Comparison of ENCODE assay signal across 17 cellular contexts in the genomic region with DNA sequence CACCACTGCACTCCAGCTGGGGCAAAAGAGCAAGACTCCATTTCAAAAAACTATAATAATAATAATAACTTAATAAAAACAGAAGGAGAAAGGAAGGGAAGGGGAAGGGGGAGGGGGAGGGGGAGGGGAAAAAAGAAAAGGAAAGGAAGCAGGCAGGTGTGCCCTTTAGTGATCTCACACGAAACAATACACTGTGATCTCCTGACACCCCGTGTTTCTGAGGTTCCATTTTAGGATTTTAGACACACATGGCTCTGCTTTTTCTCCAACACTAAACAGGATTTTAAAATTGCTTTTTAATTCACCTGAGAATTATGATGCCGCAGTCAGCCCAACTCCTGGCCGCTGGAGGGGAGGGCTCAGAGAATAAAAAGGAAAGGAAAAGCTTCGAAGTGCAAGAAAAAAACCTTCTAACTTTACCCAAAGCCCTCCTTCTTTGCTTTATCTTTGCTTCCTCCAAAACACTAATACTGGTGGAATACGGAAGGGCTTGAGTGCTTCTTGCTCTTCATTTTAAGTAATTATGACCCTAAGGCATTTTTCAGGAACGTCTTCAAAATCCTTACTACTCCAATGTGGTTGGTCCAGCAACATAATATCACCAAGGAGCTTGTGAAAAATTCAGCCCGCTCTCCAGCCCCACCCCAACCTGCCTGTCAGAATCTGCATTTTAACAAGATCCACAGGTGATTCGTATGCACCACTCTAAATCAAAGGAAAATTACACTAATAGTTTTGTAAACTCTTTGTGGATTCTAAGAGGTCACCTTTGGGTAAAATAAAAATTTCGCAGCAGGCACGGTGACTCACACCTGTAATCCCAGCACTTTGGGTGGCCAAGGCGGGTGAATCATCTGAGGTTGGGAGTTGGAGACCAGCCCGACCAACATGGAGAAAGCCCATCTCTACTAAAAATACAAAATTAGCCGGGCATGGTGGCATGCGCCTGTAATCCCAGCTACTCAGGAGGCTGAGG.
A peak's percentile ranks its signal among the peaks of the same experiment; 100 is the strongest.
DNase-seq lines count a peak whose midpoint lies in the region; ATAC-seq, FAIRE-seq and TF ChIP-seq lines count a peak whose summit lies in the region.
"Had no signal": no experiment of that assay in that cellular context is flagged by ENCODE, and none has a peak within 500 bp of the region (broad histone marks: within the 10 kb centered on the region; RNA-seq: fewer than 3 reads in every experiment).

No MANE protein-coding gene starts in this region.

- H3K27me3 ChIP-seq in HepG2 (ENCODE audit: control insufficient read depth in 1 of 2, insufficient read depth in 2 of 2, low read length in 2 of 2), result no peaks in the 10 kb centered on the region
- no peaks in the 10 kb centered on the region for H3K27me3 ChIP-seq in right lobe of liver
- H3K27me3 ChIP-seq in vagina, result no peaks in the 10 kb centered on the region
- H3K27me3 ChIP-seq: testis had no signal

- TF ChIP-seq CTCF in HepG2 (CRISPR knock-in tag; IDR thresholded peaks at IDR 0.05), result no peak
- no peak for TF ChIP-seq CTCF in right lobe of liver (IDR thresholded peaks at IDR 0.05)
- TF ChIP-seq CTCF in fibroblast of the aortic adventitia (IDR thresholded peaks at IDR 0.05; ENCODE audit: insufficient read depth, low read length), result no peak
- no peak for TF ChIP-seq CTCF in vagina (IDR thresholded peaks at IDR 0.05)

- no peak for DNase-seq in HepG2 (ENCODE audit: low spot score)
- no peak for DNase-seq in right lobe of liver
- no peak for DNase-seq in SK-N-MC (ENCODE audit: low read depth, low spot score)
- DNase-seq in fibroblast of the aortic adventitia (ENCODE audit: low read depth), result peak; percentile 41
- DNase-seq in vagina (ENCODE audit: extremely low spot score in 2 of 2), result no peak
- DNase-seq in stimulated activated CD8-positive, alpha-beta memory T cell treated with anti-CD3 and anti-CD28 coated beads, Interleukin-4, amount 100 ng/mL, for 48 hours, result no peak
- DNase-seq in activated naive CD4-positive, alpha-beta T cell treated with anti-CD3 and anti-CD28 coated beads for 36 hours, result no peak
- DNase-seq in activated naive CD8-positive, alpha-beta T cell treated with anti-CD3 and anti-CD28 coated beads for 36 hours, result no peak
- DNase-seq: activated CD4-positive, alpha-beta T cell treated with anti-CD3 and anti-CD28 coated beads for 36 hours; activated CD8-positive, alpha-beta memory T cell treated with anti-CD3 and anti-CD28 coated beads, Interleukin-2, amount 50 U/mL, for 4 hours; CD8-positive, alpha-beta memory T cell; head of caudate nucleus; NCI-H2029 treated with DMSO at 0.1 percent for 48 hours; NCI-H774; psoas muscle; testis had no signal

- H3K9me3 ChIP-seq in HepG2 (ENCODE audit: low read length) (no peaks in the 10 kb centered on the region; the same call in 1 of the 2 replicates), right lobe of liver (no peaks in the 10 kb centered on the region), SK-N-MC (ENCODE audit: low read depth, low read length) (peaks cover 5% of the 10 kb centered on the region; the same call in 1 of the 2 replicates), vagina (no peaks in the 10 kb centered on the region)
- H3K9me3 ChIP-seq: psoas muscle, testis had no signal

- no peaks in the 10 kb centered on the region for H3K27me3 Mint-ChIP-seq in activated naive CD4-positive, alpha-beta T cell treated with anti-CD3 and anti-CD28 coated beads for 36 hours (ENCODE audit: low read depth)
- H3K27me3 Mint-ChIP-seq in activated naive CD8-positive, alpha-beta T cell treated with anti-CD3 and anti-CD28 coated beads for 36 hours, result no peaks in the 10 kb centered on the region
- H3K27me3 Mint-ChIP-seq: activated CD4-positive, alpha-beta T cell treated with anti-CD3 and anti-CD28 coated beads for 36 hours; CD8-positive, alpha-beta memory T cell had no signal

- H3K9ac ChIP-seq in HepG2 (ENCODE audit: insufficient read depth, low read depth, low read length), result no peak overlapping the region
- H3K9ac ChIP-seq in SK-N-MC (ENCODE audit: insufficient read length), result no peak overlapping the region

- WGBS in HepG2 (ENCODE audit: low lambda C conversion rate), result 57% methylated on average over 14 of the region's 15 CpGs
- WGBS in right lobe of liver (ENCODE audit: insufficient coverage, low coverage, low lambda C conversion rate, missing lambda C conversion rate), result 65% methylated on average over 12 of the region's 15 CpGs

- in situ Hi-C loops in HepG2 (cut with HindIII; ENCODE audit: extremely low pct_ligation_motif_present, low pct_unique_long_range_greater_than_20kb), result no loop called here

- POLR2A ChIA-PET in HepG2 (lab: Yijun Ruan, JAX), result no interaction called here

- TF ChIP-seq EP300 in HepG2 (IDR thresholded peaks at IDR 0.05; ENCODE audit: low read depth in 2 of 2, low read length in 2 of 2), result no peak
- TF ChIP-seq EP300 in HepG2 (CRISPR knock-in tag; IDR thresholded peaks at IDR 0.05; ENCODE audit: borderline replicate concordance), result no peak

- no peak overlapping the region for H2AFZ ChIP-seq in HepG2 (ENCODE audit: low read length)

- no peak for TF ChIP-seq RAD21 in HepG2 (CRISPR knock-in tag; IDR thresholded peaks at IDR 0.05)

- no peak overlapping the region for H3K4me3 ChIP-seq in HepG2 (replicated peaks in 1 of 3; ENCODE audit: insufficient read depth in 1 of 3, low read depth in 2 of 3, low read length in 3 of 3)
- H3K4me3 ChIP-seq in right lobe of liver, result no peak overlapping the region
- no peak overlapping the region for H3K4me3 ChIP-seq in SK-N-MC
- H3K4me3 ChIP-seq in fibroblast of the aortic adventitia (ENCODE audit: low read depth, low read length), result no peak overlapping the region
- H3K4me3 ChIP-seq in vagina, result no peak overlapping the region
- H3K4me3 ChIP-seq: psoas muscle, testis had no signal

- ATAC-seq in HepG2 (no peak), right lobe of liver (no peak)
- ATAC-seq: activated CD4-positive, alpha-beta T cell treated with anti-CD3 and anti-CD28 coated beads for 36 hours; activated naive CD4-positive, alpha-beta T cell treated with anti-CD3 and anti-CD28 coated beads, Interleukin-2, amount 50 U/mL, for 72 hours had no signal

- H3K9me3 Mint-ChIP-seq in activated naive CD4-positive, alpha-beta T cell treated with anti-CD3 and anti-CD28 coated beads for 36 hours, result peaks cover 10% of the 10 kb centered on the region
- H3K9me3 Mint-ChIP-seq in activated naive CD8-positive, alpha-beta T cell treated with anti-CD3 and anti-CD28 coated beads for 36 hours, result no peaks in the 10 kb centered on the region

- H3K36me3 ChIP-seq in HepG2 (replicated peaks in 1 of 2; ENCODE audit: control insufficient read depth in 1 of 2, insufficient read depth in 2 of 2, low read length in 2 of 2), result no peaks in the 10 kb centered on the region
- no peaks in the 10 kb centered on the region for H3K36me3 ChIP-seq in right lobe of liver
- peaks cover 83% of the 10 kb centered on the region for H3K36me3 ChIP-seq in SK-N-MC (ENCODE audit: insufficient read depth, low read length)
- H3K36me3 ChIP-seq in vagina, result no peaks in the 10 kb centered on the region

- TF ChIP-seq POLR2A in HepG2 (IDR thresholded peaks at IDR 0.05; ENCODE audit: insufficient read depth in 1 of 2, low read depth in 2 of 2, low read length in 2 of 2) (no peak), right lobe of liver (IDR thresholded peaks at IDR 0.05) (no peak), vagina (IDR thresholded peaks at IDR 0.05) (no peak)

- no peak overlapping the region for H3K4me2 ChIP-seq in HepG2 (ENCODE audit: low read depth, low read length)

- CTCF ChIA-PET in HepG2 (lab: Yijun Ruan, JAX; ENCODE audit: low intra/inter-chr PET ratio, low total read pairs), result no interaction called here
- CTCF ChIA-PET in activated naive CD4-positive, alpha-beta T cell treated with anti-CD3 and anti-CD28 coated beads for 36 hours (lab: Charles Lee), result no interaction called here

- no TSS peak for BruUV-seq in HepG2 (replicated peaks; lab: Mats Ljungman, UMichigan)

- H3K27ac Mint-ChIP-seq in activated naive CD4-positive, alpha-beta T cell treated with anti-CD3 and anti-CD28 coated beads for 36 hours, result no peak overlapping the region
- H3K27ac Mint-ChIP-seq in activated naive CD8-positive, alpha-beta T cell treated with anti-CD3 and anti-CD28 coated beads for 36 hours, result no peak overlapping the region
- H3K27ac Mint-ChIP-seq: activated CD4-positive, alpha-beta T cell treated with anti-CD3 and anti-CD28 coated beads for 36 hours; activated naive CD4-positive, alpha-beta T cell treated with anti-CD3 and anti-CD28 coated beads, Interleukin-2, amount 50 U/mL, for 72 hours; CD8-positive, alpha-beta memory T cell had no signal

- H3K27ac ChIP-seq in HepG2 (ENCODE audit: extremely low read length, insufficient read depth, low read length), result no peak overlapping the region
- no peak overlapping the region for H3K27ac ChIP-seq in right lobe of liver
- peak overlapping the region; percentile 68; the same call in 1 of the 2 replicates for H3K27ac ChIP-seq in SK-N-MC
- peak overlapping the region; percentile 62 for H3K27ac ChIP-seq in vagina
- H3K27ac ChIP-seq: psoas muscle had no signal

- H3K4me3 Mint-ChIP-seq in activated naive CD4-positive, alpha-beta T cell treated with anti-CD3 and anti-CD28 coated beads for 36 hours, result no peak overlapping the region
- no peak overlapping the region for H3K4me3 Mint-ChIP-seq in activated naive CD8-positive, alpha-beta T cell treated with anti-CD3 and anti-CD28 coated beads for 36 hours
- H3K4me3 Mint-ChIP-seq: activated CD4-positive, alpha-beta T cell treated with anti-CD3 and anti-CD28 coated beads for 36 hours; CD8-positive, alpha-beta memory T cell had no signal

- intact Hi-C loops in HepG2 (cut with micrococcal nuclease; ENCODE audit: unreplicated experiment), result no loop called here
- intact Hi-C loops in right lobe of liver (cut with DNase I), result no loop called here
- intact Hi-C loops in vagina (cut with DNase I), result no loop called here
- intact Hi-C loops in activated naive CD4-positive, alpha-beta T cell treated with anti-CD3 and anti-CD28 coated beads for 36 hours (cut with micrococcal nuclease), result no loop called here

- no peak for FAIRE-seq in HepG2 (lab: Jason Lieb, UNC)

- no peaks in the 10 kb centered on the region for H3K79me2 ChIP-seq in HepG2 (ENCODE audit: insufficient read depth, low read length)

- H3K4me1 Mint-ChIP-seq in activated naive CD4-positive, alpha-beta T cell treated with anti-CD3 and anti-CD28 coated beads for 36 hours (ENCODE audit: low read depth), result no peaks in the 10 kb centered on the region
- no peaks in the 10 kb centered on the region for H3K4me1 Mint-ChIP-seq in activated naive CD8-positive, alpha-beta T cell treated with anti-CD3 and anti-CD28 coated beads for 36 hours
- H3K4me1 Mint-ChIP-seq: activated CD4-positive, alpha-beta T cell treated with anti-CD3 and anti-CD28 coated beads for 36 hours; CD8-positive, alpha-beta memory T cell had no signal

- H3K4me1 ChIP-seq in HepG2 (ENCODE audit: insufficient read depth, low read length) (no peaks in the 10 kb centered on the region), right lobe of liver (no peaks in the 10 kb centered on the region), vagina (peaks cover 18% of the 10 kb centered on the region)
- H3K4me1 ChIP-seq: psoas muscle had no signal

- H4K20me1 ChIP-seq in HepG2 (ENCODE audit: insufficient read depth, low read length), result no peaks in the 10 kb centered on the region

- H3K36me3 Mint-ChIP-seq in activated naive CD4-positive, alpha-beta T cell treated with anti-CD3 and anti-CD28 coated beads for 36 hours (ENCODE audit: low read depth), result no peaks in the 10 kb centered on the region
- H3K36me3 Mint-ChIP-seq in activated naive CD8-positive, alpha-beta T cell treated with anti-CD3 and anti-CD28 coated beads for 36 hours, result no peaks in the 10 kb centered on the region
- H3K36me3 Mint-ChIP-seq: CD8-positive, alpha-beta memory T cell had no signal

Comparison
In these comparisons a context has a peak if more than half of its experiments do, and no peak if none do; other contexts are left out.
1. H3K27ac ChIP-seq: peak in SK-N-MC (single experiment) and vagina (single experiment); none in HepG2 (single experiment) and right lobe of liver (0 of 3).